Comparison of ENCODE assay signal across 16 cellular contexts in the genomic region with DNA sequence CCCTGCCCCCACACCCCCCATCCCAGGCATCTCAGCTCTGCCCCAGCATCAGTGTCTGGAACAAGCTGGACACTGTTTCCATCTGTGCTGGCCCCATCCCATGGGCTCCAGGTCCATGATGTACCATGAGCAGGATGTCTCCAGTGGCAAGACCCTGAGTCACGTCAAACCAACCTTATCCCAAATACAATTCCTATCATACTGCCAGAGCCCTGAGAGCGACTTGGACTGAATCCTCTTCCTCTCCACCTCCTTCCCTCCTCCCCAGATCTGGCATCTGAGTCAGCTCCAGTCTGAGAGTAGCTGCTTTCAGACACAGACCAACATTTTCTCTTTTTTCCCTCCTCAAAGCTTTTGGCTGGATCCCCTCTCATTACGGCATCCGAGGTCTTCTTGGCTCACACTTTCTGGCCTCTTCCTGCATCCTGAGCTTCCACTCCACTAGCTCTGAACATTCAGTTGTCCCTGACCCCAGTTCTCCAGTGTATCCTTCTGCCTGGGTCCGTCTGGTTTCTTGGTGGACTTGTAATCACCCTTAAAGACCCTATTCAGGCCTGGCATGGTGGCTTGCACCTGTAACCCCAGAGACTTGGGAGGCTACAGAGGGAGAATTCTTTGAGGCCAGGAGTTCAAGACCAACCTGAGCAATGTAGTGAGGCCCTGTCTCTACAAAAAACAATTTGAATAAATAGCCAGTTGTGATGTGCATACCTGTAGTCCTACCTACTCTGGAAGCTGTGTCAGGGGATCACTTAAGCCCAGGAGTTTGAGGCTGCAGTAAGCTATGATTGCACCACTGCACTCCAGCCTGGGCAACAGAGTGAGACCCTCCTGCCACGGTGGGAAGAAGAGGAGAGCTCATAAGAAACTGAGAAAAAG.
A peak's percentile ranks its signal among the peaks of the same experiment; 100 is the strongest.
DNase-seq lines count a peak whose midpoint lies in the region; ATAC-seq and TF ChIP-seq lines count a peak whose summit lies in the region.
"Had no signal": no experiment of that assay in that cellular context is flagged by ENCODE, and none has a peak within 500 bp of the region (broad histone marks: within the 10 kb centered on the region; RNA-seq: fewer than 3 reads in every experiment).

No MANE protein-coding gene starts in this region.

- H3K9me3 ChIP-seq in adipocyte (ENCODE audit: control insufficient read depth, low read length) (peaks cover 23% of the 10 kb centered on the region), smooth muscle cell (replicated peaks; ENCODE audit: low read depth) (no peaks in the 10 kb centered on the region)
- H3K9me3 ChIP-seq: thoracic aorta had no signal

- H3K79me2 ChIP-seq in smooth muscle cell (ENCODE audit: low read depth), result no peaks in the 10 kb centered on the region

- H3K4me1 Mint-ChIP-seq in activated CD8-positive, alpha-beta T cell treated with anti-CD3 and anti-CD28 coated beads, Interleukin-2, amount 10 ng/mL, durations not matched to agents 7 days and 5 days (ENCODE audit: low read depth), result no peaks in the 10 kb centered on the region
- H3K4me1 Mint-ChIP-seq: stimulated activated effector memory CD8-positive, alpha-beta T cell treated with anti-CD3 and anti-CD28 coated beads, Interleukin-12 subunit alpha, Interleukin-12 subunit beta, amount 100 ng/mL, for 72 hours had no signal

- ATAC-seq in sciatic nerve, result no peak
- no peak for ATAC-seq in activated CD8-positive, alpha-beta T cell treated with anti-CD3 and anti-CD28 coated beads, Interleukin-2, amount 10 ng/mL, durations not matched to agents 7 days and 5 days
- ATAC-seq: effector memory CD8-positive, alpha-beta T cell; stimulated activated effector memory CD8-positive, alpha-beta T cell treated with anti-CD3 and anti-CD28 coated beads, Interleukin-12 subunit alpha, Interleukin-12 subunit beta, amount 100 ng/mL, for 72 hours; T-helper 17 cell had no signal

- no peak overlapping the region for H3K27ac ChIP-seq in smooth muscle cell (ENCODE audit: low read depth)
- H3K27ac ChIP-seq: KMS-11, thoracic aorta had no signal

- H3K27me3 ChIP-seq in adipocyte (replicated peaks; ENCODE audit: control insufficient read depth, insufficient read depth, low read length) (no peaks in the 10 kb centered on the region), smooth muscle cell (ENCODE audit: low read depth) (no peaks in the 10 kb centered on the region)

- H3K27ac Mint-ChIP-seq in activated CD8-positive, alpha-beta T cell treated with anti-CD3 and anti-CD28 coated beads, Interleukin-2, amount 10 ng/mL, durations not matched to agents 7 days and 5 days, result no peak overlapping the region
- H3K27ac Mint-ChIP-seq: effector memory CD8-positive, alpha-beta T cell; stimulated activated effector memory CD8-positive, alpha-beta T cell treated with anti-CD3 and anti-CD28 coated beads, Interleukin-12 subunit alpha, Interleukin-12 subunit beta, amount 100 ng/mL, for 72 hours; T-helper 17 cell had no signal

- H3K27me3 Mint-ChIP-seq in activated CD8-positive, alpha-beta T cell treated with anti-CD3 and anti-CD28 coated beads, Interleukin-2, amount 10 ng/mL, durations not matched to agents 7 days and 5 days (ENCODE audit: low read depth), result no peaks in the 10 kb centered on the region

- peak; percentile 17 for DNase-seq in EL
- DNase-seq in adipocyte (ENCODE audit: low read depth), result peak; percentile 33
- DNase-seq in fibroblast of the aortic adventitia (ENCODE audit: low read depth), result peak; percentile 78
- DNase-seq in sciatic nerve (ENCODE audit: low spot score), result peak; percentile 45
- DNase-seq in activated CD8-positive, alpha-beta T cell treated with anti-CD3 and anti-CD28 coated beads, Interleukin-2, amount 10 ng/mL, durations not matched to agents 7 days and 5 days, result no peak
- no peak for DNase-seq in COLO829 (ENCODE audit: low spot score)
- no peak for DNase-seq in smooth muscle cell (lab: John Stamatoyannopoulos, UW; ENCODE audit: unreplicated experiment)
- DNase-seq in NAMALWA (ENCODE audit: low spot score), result no peak
- DNase-seq: effector memory CD8-positive, alpha-beta T cell; NCI-H1092; NCI-H1930; occipital lobe; T-helper 17 cell had no signal

- intact Hi-C loops in sciatic nerve (cut with DNase I), result no loop called here

- H3K4me3 ChIP-seq in adipocyte (ENCODE audit: low read length) (no peak overlapping the region), fibroblast of the aortic adventitia (ENCODE audit: low read depth, low read length) (no peak overlapping the region), smooth muscle cell (no peak overlapping the region)
- H3K4me3 ChIP-seq: thoracic aorta had no signal

- no peak overlapping the region for H3K4me2 ChIP-seq in smooth muscle cell
- H3K4me2 ChIP-seq: KMS-11 had no signal

- peaks cover 21% of the 10 kb centered on the region for H3K4me1 ChIP-seq in adipocyte (ENCODE audit: control insufficient read depth, insufficient read depth, low read length)
- no peaks in the 10 kb centered on the region for H3K4me1 ChIP-seq in smooth muscle cell (ENCODE audit: low read depth)

- H3K9ac ChIP-seq in adipocyte (ENCODE audit: low read length), result no peak overlapping the region
- H3K9ac ChIP-seq in smooth muscle cell (ENCODE audit: low read depth), result no peak overlapping the region
- H3K9ac ChIP-seq: KMS-11 had no signal

- H3K9me3 Mint-ChIP-seq in activated CD8-positive, alpha-beta T cell treated with anti-CD3 and anti-CD28 coated beads, Interleukin-2, amount 10 ng/mL, durations not matched to agents 7 days and 5 days (ENCODE audit: insufficient read depth), result no peaks in the 10 kb centered on the region
- H3K9me3 Mint-ChIP-seq: effector memory CD8-positive, alpha-beta T cell; stimulated activated effector memory CD8-positive, alpha-beta T cell treated with anti-CD3 and anti-CD28 coated beads, Interleukin-12 subunit alpha, Interleukin-12 subunit beta, amount 100 ng/mL, for 72 hours had no signal

- no peaks in the 10 kb centered on the region for H4K20me1 ChIP-seq in smooth muscle cell (ENCODE audit: low read depth)

- no peak overlapping the region for H2AFZ ChIP-seq in smooth muscle cell (ENCODE audit: low read depth)

- CTCF ChIA-PET in activated CD8-positive, alpha-beta T cell treated with anti-CD3 and anti-CD28 coated beads, Interleukin-2, amount 10 ng/mL, durations not matched to agents 7 days and 5 days (lab: Charles Lee), result no interaction called here

- no peaks in the 10 kb centered on the region for H3F3A ChIP-seq in smooth muscle cell (ENCODE audit: low read depth)

- 33% methylated on average over 6 of the region's 6 CpGs for WGBS in smooth muscle cell (ENCODE audit: low lambda C conversion rate)

- H3K36me3 ChIP-seq in adipocyte (ENCODE audit: control insufficient read depth, insufficient read depth, low read length, severe bottlenecking) (no peaks in the 10 kb centered on the region), smooth muscle cell (ENCODE audit: low read depth) (no peaks in the 10 kb centered on the region)
- H3K36me3 ChIP-seq: thoracic aorta had no signal

- POLR2A ChIA-PET in activated CD8-positive, alpha-beta T cell treated with anti-CD3 and anti-CD28 coated beads, Interleukin-2, amount 10 ng/mL, durations not matched to agents 7 days and 5 days (lab: Charles Lee), result interaction anchor here (0.6 kb wide), 1 partner anchor 566 kb away, joined by 3 read pairs; no protein-coding TSS in a partner anchor

- no peaks in the 10 kb centered on the region for H3K36me3 Mint-ChIP-seq in activated CD8-positive, alpha-beta T cell treated with anti-CD3 and anti-CD28 coated beads, Interleukin-2, amount 10 ng/mL, durations not matched to agents 7 days and 5 days (ENCODE audit: low read depth)
- H3K36me3 Mint-ChIP-seq: stimulated activated effector memory CD8-positive, alpha-beta T cell treated with anti-CD3 and anti-CD28 coated beads, Interleukin-12 subunit alpha, Interleukin-12 subunit beta, amount 100 ng/mL, for 72 hours had no signal

- TF ChIP-seq CTCF in fibroblast of the aortic adventitia (IDR thresholded peaks at IDR 0.05; ENCODE audit: insufficient read depth, low read length) (no peak), smooth muscle cell (IDR thresholded peaks at IDR 0.05; ENCODE audit: borderline replicate concordance, insufficient read depth, poor library complexity, severe bottlenecking) (no peak)

- no peak overlapping the region for H3K4me3 Mint-ChIP-seq in activated CD8-positive, alpha-beta T cell treated with anti-CD3 and anti-CD28 coated beads, Interleukin-2, amount 10 ng/mL, durations not matched to agents 7 days and 5 days
- H3K4me3 Mint-ChIP-seq: effector memory CD8-positive, alpha-beta T cell; stimulated activated effector memory CD8-positive, alpha-beta T cell treated with anti-CD3 and anti-CD28 coated beads, Interleukin-12 subunit alpha, Interleukin-12 subunit beta, amount 100 ng/mL, for 72 hours; T-helper 17 cell had no signal

Comparison
In these comparisons a context has a peak if more than half of its experiments do, and no peak if none do; other contexts are left out.
1. DNase-seq: peak in EL (single experiment), adipocyte (single experiment), fibroblast of the aortic adventitia (single experiment) and sciatic nerve (single experiment); none in activated CD8-positive, alpha-beta T cell treated with anti-CD3 and anti-CD28 coated beads, Interleukin-2, amount 10 ng/mL, durations not matched to agents 7 days and 5 days (single experiment), COLO829 (single experiment), smooth muscle cell (single experiment) and NAMALWA (single experiment).